1 cellular context compared by ENCODE assay signal in genomic region chr4:168857009-168857408, GRCh38.
TF ChIP-seq lines count a peak whose summit lies in the region.

No MANE protein-coding gene starts in this region.

TF ChIP-seq in GM23338, 12 proteins besides CTCF, POLR2A, EP300 and RAD21 (continued from another document):
- TF ChIP-seq REST (IDR thresholded peaks at IDR 0.05; ENCODE audit: unreplicated experiment) (no peak), CREB1 (CRISPR knock-in tag; IDR thresholded peaks at IDR 0.05; ENCODE audit: low read depth) (no peak), STAT1 (IDR thresholded peaks at IDR 0.05; ENCODE audit: unreplicated experiment) (no peak), NANOG (IDR thresholded peaks at IDR 0.05; ENCODE audit: borderline replicate concordance) (no peak), POLR2AphosphoS5 (IDR thresholded peaks at IDR 0.05; ENCODE audit: low read depth) (no peak), EZH2phosphoT487 (IDR thresholded peaks at IDR 0.05; ENCODE audit: unreplicated experiment) (no peak), JUNB (IDR thresholded peaks at IDR 0.05; ENCODE audit: unreplicated experiment) (no peak), EZH2 (IDR thresholded peaks at IDR 0.05; ENCODE audit: low read depth, unreplicated experiment) (no peak), ZNF462 (CRISPR knock-in tag; IDR thresholded peaks at IDR 0.05) (no peak)
